In the genomic region with DNA sequence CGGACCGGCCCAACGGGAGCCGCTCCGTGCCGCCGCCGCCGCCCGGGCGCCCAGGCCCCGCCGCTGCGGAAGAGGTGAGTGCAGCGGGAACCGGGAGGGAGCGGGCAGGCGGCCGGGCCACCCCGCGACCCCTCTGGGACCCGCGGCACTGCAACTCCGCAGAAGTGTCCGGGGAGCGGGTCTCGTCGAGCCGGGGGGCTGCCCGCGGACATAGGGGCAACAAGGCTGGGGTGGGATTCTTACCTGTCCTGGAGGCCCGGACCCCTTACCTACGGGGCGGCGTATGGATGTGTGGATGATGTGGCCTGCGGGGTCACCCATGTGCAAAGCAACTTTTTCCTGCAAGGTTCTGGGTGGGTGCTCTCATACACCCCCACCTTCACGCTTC, we compare ENCODE assay signal across 8 cellular contexts. TPM values are rescaled to one million over a fixed set of nuclear protein-coding genes. Genes with fewer than 3 reads are reported as not detected.
A peak's percentile ranks its signal among the peaks of the same experiment; 100 is the strongest.
DNase-seq lines count a peak whose midpoint lies in the region; ATAC-seq and TF ChIP-seq lines count a peak whose summit lies in the region.

No MANE protein-coding gene starts in this region.

- H3K27me3 ChIP-seq in ectodermal cell (ENCODE audit: control insufficient read depth, insufficient read depth, low read length, poor library complexity, severe bottlenecking), result peaks cover 33% of the 10 kb centered on the region

- ATAC-seq in natural killer cell treated with Interleukin-12 subunit alpha and Interleukin-12 subunit beta and Interleukin-15 and Interleukin-18, amount 100 ng/mL, for 72 hours, result no peak

- H3K36me3 Mint-ChIP-seq in natural killer cell treated with Interleukin-12 subunit alpha and Interleukin-12 subunit beta and Interleukin-15 and Interleukin-18, amount 100 ng/mL, for 72 hours, result no peaks in the 10 kb centered on the region

- H3K27ac Mint-ChIP-seq in natural killer cell treated with Interleukin-12 subunit alpha and Interleukin-12 subunit beta and Interleukin-15 and Interleukin-18, amount 100 ng/mL, for 72 hours, result peak overlapping the region in 1 of 2 donors; percentile 35

- peaks cover 28 to 31% of the 10 kb centered on the region in 2 donors for H3K27me3 Mint-ChIP-seq in natural killer cell treated with Interleukin-12 subunit alpha and Interleukin-12 subunit beta and Interleukin-15 and Interleukin-18, amount 100 ng/mL, for 72 hours

- H3K9me3 ChIP-seq in ectodermal cell (ENCODE audit: control insufficient read depth, low read length), result no peaks in the 10 kb centered on the region

- peaks cover 49% of the 10 kb centered on the region for H3K4me1 ChIP-seq in ectodermal cell (ENCODE audit: control insufficient read depth, insufficient read depth, low read length)

- H3K4me3 ChIP-seq in AG09309 (ENCODE audit: control insufficient read depth, low read depth, low read length), result peak overlapping the region; percentile 31
- peak overlapping the region; percentile 62 for H3K4me3 ChIP-seq in LNCaP clone FGC (ENCODE audit: low read depth, low read length)
- peak overlapping the region; percentile 68 for H3K4me3 ChIP-seq in ectodermal cell (ENCODE audit: insufficient read depth, low read depth, low read length)

- 0 to 1% methylated on average over 37 of the region's 37 CpGs for WGBS in ectodermal cell, 2 experiments

- H3K9me3 Mint-ChIP-seq in natural killer cell treated with Interleukin-12 subunit alpha and Interleukin-12 subunit beta and Interleukin-15 and Interleukin-18, amount 100 ng/mL, for 72 hours, result no peaks in the 10 kb centered on the region

- no peak for DNase-seq in AG09309 (ENCODE audit: low read depth)
- no peak for DNase-seq in LNCaP clone FGC (ENCODE audit: low read depth)
- no peak for DNase-seq in natural killer cell treated with Interleukin-12 subunit alpha and Interleukin-12 subunit beta and Interleukin-15 and Interleukin-18, amount 100 ng/mL, for 72 hours (ENCODE audit: low spot score)
- no peak for DNase-seq in substantia nigra (lab: John Stamatoyannopoulos, UW)
- DNase-seq in UCSD-AML1 (lab: John Stamatoyannopoulos, UW; ENCODE audit: unreplicated experiment), result no peak
- DNase-seq in NCI-H524 (lab: John Stamatoyannopoulos, UW), result no peak
- no peak for DNase-seq in GM19238 (ENCODE audit: insufficient read length, low spot score)

- H3K27ac ChIP-seq in ectodermal cell (ENCODE audit: insufficient read depth, low read depth, low read length, poor library complexity, severe bottlenecking), result no peak overlapping the region
- no peak overlapping the region for H3K27ac ChIP-seq in substantia nigra (ENCODE audit: low read depth, low read length, poor library complexity, severe bottlenecking)

- H3K4me3 Mint-ChIP-seq in natural killer cell treated with Interleukin-12 subunit alpha and Interleukin-12 subunit beta and Interleukin-15 and Interleukin-18, amount 100 ng/mL, for 72 hours, result peak overlapping the region; percentile 72

- no peaks in the 10 kb centered on the region for H3K36me3 ChIP-seq in ectodermal cell (ENCODE audit: control insufficient read depth, insufficient read depth, low read length)

- H3K4me1 Mint-ChIP-seq in natural killer cell treated with Interleukin-12 subunit alpha and Interleukin-12 subunit beta and Interleukin-15 and Interleukin-18, amount 100 ng/mL, for 72 hours (ENCODE audit: low read depth in 2 of 2), result peaks cover 6 to 20% of the 10 kb centered on the region in 2 donors

- TF ChIP-seq CTCF in AG09309 (IDR thresholded peaks at IDR 0.05; ENCODE audit: control insufficient read depth, insufficient read depth, low read depth, low read length, missing control alignments), result no peak
- no peak for TF ChIP-seq CTCF in LNCaP clone FGC (IDR thresholded peaks at IDR 0.05; ENCODE audit: control insufficient read depth, extremely low read depth, insufficient read depth)

RNA-seq across cellular contexts. Expression of gene SEMA3F, which starts 0.4 kb away (rescaled TPM):
- polyA plus RNA-seq in ectodermal cell (2013, experiment 1 of 4), result 57.7 TPM
- polyA plus RNA-seq in ectodermal cell (2013, experiment 2 of 4), result 55.4 TPM
- 39.7 TPM for polyA plus RNA-seq in ectodermal cell (2013, experiment 3 of 4)
- 41.2 TPM for polyA plus RNA-seq in ectodermal cell (2013, experiment 4 of 4)
- under 1 TPM; 0.12 to 0.81 TPM for total RNA-seq in natural killer cell treated with Interleukin-12 subunit alpha and Interleukin-12 subunit beta and Interleukin-15 and Interleukin-18, amount 100 ng/mL, for 72 hours

RNA-seq across cellular contexts. Expression of gene GNAT1, which starts 35.9 kb away (rescaled TPM):
- not detected for polyA plus RNA-seq in ectodermal cell (2013, experiment 1 of 4)
- polyA plus RNA-seq in ectodermal cell (2013, experiment 2 of 4), result 0.78 TPM
- polyA plus RNA-seq in ectodermal cell (2013, experiment 3 of 4), result not detected
- not detected for polyA plus RNA-seq in ectodermal cell (2013, experiment 4 of 4)
- not detected for total RNA-seq in natural killer cell treated with Interleukin-12 subunit alpha and Interleukin-12 subunit beta and Interleukin-15 and Interleukin-18, amount 100 ng/mL, for 72 hours

RNA-seq across cellular contexts. Expression of gene SLC38A3, which starts 49.6 kb away (rescaled TPM):
- 3.6 TPM for polyA plus RNA-seq in ectodermal cell (2013, experiment 1 of 4)
- 2.9 TPM for polyA plus RNA-seq in ectodermal cell (2013, experiment 2 of 4)
- polyA plus RNA-seq in ectodermal cell (2013, experiment 3 of 4), result 4.5 TPM
- polyA plus RNA-seq in ectodermal cell (2013, experiment 4 of 4), result 3.0 TPM
- total RNA-seq in natural killer cell treated with Interleukin-12 subunit alpha and Interleukin-12 subunit beta and Interleukin-15 and Interleukin-18, amount 100 ng/mL, for 72 hours, result not detected
